Comparison of ENCODE assay signal across 1 cellular context in the genomic region with DNA sequence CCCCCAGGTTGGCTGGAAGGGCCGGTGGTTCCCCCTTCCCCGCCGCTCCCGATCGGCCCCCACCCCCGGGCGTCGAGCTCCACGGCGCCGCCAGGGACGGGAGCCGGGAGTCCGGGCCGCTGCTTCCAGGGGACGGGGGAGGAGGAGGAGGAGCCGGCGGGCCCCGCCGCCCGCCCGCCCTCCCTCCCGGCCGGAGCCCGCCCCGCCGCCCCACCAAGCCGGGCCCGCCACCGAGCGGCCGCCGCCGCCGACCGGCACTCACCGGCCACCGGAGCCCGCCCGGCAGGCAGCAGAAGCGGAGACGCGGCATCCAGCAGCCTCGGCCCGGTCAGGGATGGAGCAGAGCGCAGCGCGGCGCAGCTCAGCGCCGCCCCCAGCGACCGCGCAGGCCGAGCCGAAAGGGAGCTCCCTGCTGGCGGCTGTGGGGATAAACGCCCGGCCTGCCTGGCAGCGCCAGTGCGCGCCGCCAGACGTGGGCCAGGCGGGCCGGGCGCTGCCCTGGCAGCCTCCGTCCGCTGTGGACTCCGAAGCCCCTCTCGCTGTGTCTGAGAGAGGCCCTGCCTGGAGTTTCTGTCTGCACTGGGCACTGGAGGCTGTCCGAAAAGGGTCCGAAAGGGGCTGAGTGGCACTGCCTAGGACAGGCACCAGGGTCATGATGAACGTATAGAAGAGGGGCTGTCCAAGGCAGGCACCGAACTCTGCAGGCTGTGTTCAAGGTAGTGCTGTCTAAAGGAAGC.
TF ChIP-seq lines count a peak whose summit lies in the region.

TSS of gene MYO18A (minus strand) at position 348 of the 737 bp plus-strand sequence. CDS start 13,458 bp downstream, outside the sequence.

TF ChIP-seq in HepG2, 621 proteins besides CTCF, POLR2A, EP300 and RAD21 (continued from another document and continues in another):
- TF ChIP-seq ZSCAN21 (CRISPR knock-in tag; IDR thresholded peaks at IDR 0.05; ENCODE audit: borderline replicate concordance) (peak; percentile 67; the same call in 1 of the 2 replicates), ZNF607 (CRISPR knock-in tag; IDR thresholded peaks at IDR 0.05; ENCODE audit: borderline replicate concordance) (peak; percentile 61; the same call in 1 of the 2 replicates), BCLAF1 (IDR thresholded peaks at IDR 0.05) (no peak), NCOA5 (CRISPR knock-in tag; IDR thresholded peaks at IDR 0.05) (no peak), ZNF275 (CRISPR knock-in tag; IDR thresholded peaks at IDR 0.05; ENCODE audit: borderline replicate concordance) (no peak), LRRFIP1 (CRISPR knock-in tag; conservative IDR thresholded peaks at IDR 0.05) (no peak), THAP11 (CRISPR knock-in tag; IDR thresholded peaks at IDR 0.05) (no peak), ZNF552 (CRISPR knock-in tag; IDR thresholded peaks at IDR 0.05; ENCODE audit: borderline replicate concordance) (no peak), CAMTA2 (CRISPR knock-in tag; IDR thresholded peaks at IDR 0.05; ENCODE audit: borderline replicate concordance) (no peak), ZNF329 (CRISPR knock-in tag; IDR thresholded peaks at IDR 0.05; ENCODE audit: low read depth) (0 out of 2 replicates have a peak, but pooled peaks have one; percentile 64), U2AF1 (optimal IDR thresholded peaks at IDR 0.05; ENCODE audit: low read depth, low read length) (no peak), ZFP90 (CRISPR knock-in tag; IDR thresholded peaks at IDR 0.05; ENCODE audit: borderline replicate concordance) (no peak), ZNF614 (CRISPR knock-in tag; IDR thresholded peaks at IDR 0.05; ENCODE audit: borderline replicate concordance) (no peak), DMAP1 (CRISPR knock-in tag; IDR thresholded peaks at IDR 0.05) (no peak), ZNF790 (CRISPR knock-in tag; IDR thresholded peaks at IDR 0.05; ENCODE audit: borderline replicate concordance) (no peak), FOXO1 (CRISPR knock-in tag; IDR thresholded peaks at IDR 0.05) (no peak), MED1 (CRISPR knock-in tag; IDR thresholded peaks at IDR 0.05) (peak; percentile 46; the same call in 1 of the 2 replicates), ZNF616 (CRISPR knock-in tag; IDR thresholded peaks at IDR 0.05; ENCODE audit: low read depth) (no peak), ZSCAN20 (CRISPR knock-in tag; IDR thresholded peaks at IDR 0.05; ENCODE audit: borderline replicate concordance) (no peak), SRSF9 (IDR thresholded peaks at IDR 0.05; ENCODE audit: borderline replicate concordance, insufficient read depth, low read depth, low read length, poor library complexity, severe bottlenecking) (no peak), JARID2 (CRISPR knock-in tag; IDR thresholded peaks at IDR 0.05; ENCODE audit: insufficient replicate concordance) (no peak), CEBPG (CRISPR knock-in tag; IDR thresholded peaks at IDR 0.05) (no peak), RXRB (CRISPR knock-in tag; IDR thresholded peaks at IDR 0.05; ENCODE audit: borderline replicate concordance) (peak; percentile 46; the same call in 1 of the 2 replicates), ZFP62 (CRISPR knock-in tag; IDR thresholded peaks at IDR 0.05) (no peak), PPARG (CRISPR knock-in tag; conservative IDR thresholded peaks at IDR 0.05) (no peak; the same call in 1 of the 2 replicates), TGIF2 (CRISPR knock-in tag; IDR thresholded peaks at IDR 0.05) (0 out of 2 replicates have a peak, but pooled peaks have one; percentile 27), ZNF44 (CRISPR knock-in tag; IDR thresholded peaks at IDR 0.05) (no peak), HNRNPLL (IDR thresholded peaks at IDR 0.05; ENCODE audit: low read depth, low read length, poor library complexity, severe bottlenecking) (peak; percentile 51), MED8 (CRISPR knock-in tag; IDR thresholded peaks at IDR 0.05; ENCODE audit: insufficient replicate concordance) (no peak), MLLT10 (CRISPR knock-in tag; IDR thresholded peaks at IDR 0.05) (no peak), NFE2L1 (CRISPR knock-in tag; IDR thresholded peaks at IDR 0.05; ENCODE audit: borderline replicate concordance) (no peak), ZNF629 (CRISPR knock-in tag; conservative IDR thresholded peaks at IDR 0.05) (no peak), ZNF879 (CRISPR knock-in tag; IDR thresholded peaks at IDR 0.05) (no peak), GTF3A (CRISPR knock-in tag; conservative IDR thresholded peaks at IDR 0.05) (no peak), ZNF224 (CRISPR knock-in tag; IDR thresholded peaks at IDR 0.05) (no peak), ZNF101 (CRISPR knock-in tag; IDR thresholded peaks at IDR 0.05; ENCODE audit: borderline replicate concordance, low read depth) (no peak), DR1 (CRISPR knock-in tag; IDR thresholded peaks at IDR 0.05) (no peak)
- TF ChIP-seq, protein P1, sequence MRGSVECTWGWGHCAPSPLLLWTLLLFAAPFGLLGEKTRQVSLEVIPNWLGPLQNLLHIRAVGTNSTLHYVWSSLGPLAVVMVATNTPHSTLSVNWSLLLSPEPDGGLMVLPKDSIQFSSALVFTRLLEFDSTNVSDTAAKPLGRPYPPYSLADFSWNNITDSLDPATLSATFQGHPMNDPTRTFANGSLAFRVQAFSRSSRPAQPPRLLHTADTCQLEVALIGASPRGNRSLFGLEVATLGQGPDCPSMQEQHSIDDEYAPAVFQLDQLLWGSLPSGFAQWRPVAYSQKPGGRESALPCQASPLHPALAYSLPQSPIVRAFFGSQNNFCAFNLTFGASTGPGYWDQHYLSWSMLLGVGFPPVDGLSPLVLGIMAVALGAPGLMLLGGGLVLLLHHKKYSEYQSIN (CRISPR knock-in tag; IDR thresholded peaks at IDR 0.05; ENCODE audit: borderline replicate concordance): no peak
- TF ChIP-seq, protein P2, sequence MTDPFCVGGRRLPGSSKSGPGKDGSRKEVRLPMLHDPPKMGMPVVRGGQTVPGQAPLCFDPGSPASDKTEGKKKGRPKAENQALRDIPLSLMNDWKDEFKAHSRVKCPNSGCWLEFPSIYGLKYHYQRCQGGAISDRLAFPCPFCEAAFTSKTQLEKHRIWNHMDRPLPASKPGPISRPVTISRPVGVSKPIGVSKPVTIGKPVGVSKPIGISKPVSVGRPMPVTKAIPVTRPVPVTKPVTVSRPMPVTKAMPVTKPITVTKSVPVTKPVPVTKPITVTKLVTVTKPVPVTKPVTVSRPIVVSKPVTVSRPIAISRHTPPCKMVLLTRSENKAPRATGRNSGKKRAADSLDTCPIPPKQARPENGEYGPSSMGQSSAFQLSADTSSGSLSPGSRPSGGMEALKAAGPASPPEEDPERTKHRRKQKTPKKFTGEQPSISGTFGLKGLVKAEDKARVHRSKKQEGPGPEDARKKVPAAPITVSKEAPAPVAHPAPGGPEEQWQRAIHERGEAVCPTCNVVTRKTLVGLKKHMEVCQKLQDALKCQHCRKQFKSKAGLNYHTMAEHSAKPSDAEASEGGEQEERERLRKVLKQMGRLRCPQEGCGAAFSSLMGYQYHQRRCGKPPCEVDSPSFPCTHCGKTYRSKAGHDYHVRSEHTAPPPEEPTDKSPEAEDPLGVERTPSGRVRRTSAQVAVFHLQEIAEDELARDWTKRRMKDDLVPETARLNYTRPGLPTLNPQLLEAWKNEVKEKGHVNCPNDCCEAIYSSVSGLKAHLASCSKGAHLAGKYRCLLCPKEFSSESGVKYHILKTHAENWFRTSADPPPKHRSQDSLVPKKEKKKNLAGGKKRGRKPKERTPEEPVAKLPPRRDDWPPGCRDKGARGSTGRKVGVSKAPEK (CRISPR knock-in tag; IDR thresholded peaks at IDR 0.05; ENCODE audit: borderline replicate concordance): no peak
- TF ChIP-seq, protein P3, sequence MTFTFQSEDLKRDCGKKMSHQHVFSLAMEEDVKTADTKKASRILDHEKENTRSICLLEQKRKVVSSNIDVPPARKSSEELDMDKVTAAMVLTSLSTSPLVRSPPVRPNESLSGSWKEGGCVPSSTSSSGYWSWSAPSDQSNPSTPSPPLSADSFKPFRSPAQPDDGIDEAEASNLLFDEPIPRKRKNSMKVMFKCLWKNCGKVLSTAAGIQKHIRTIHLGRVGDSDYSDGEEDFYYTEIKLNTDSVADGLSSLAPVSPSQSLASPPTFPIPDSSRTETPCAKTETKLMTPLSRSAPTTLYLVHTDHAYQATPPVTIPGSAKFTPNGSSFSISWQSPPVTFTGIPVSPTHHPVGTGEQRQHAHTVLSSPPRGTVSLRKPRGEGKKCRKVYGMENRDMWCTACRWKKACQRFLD (CRISPR knock-in tag; IDR thresholded peaks at IDR 0.05; ENCODE audit: borderline replicate concordance): no peak
- TF ChIP-seq, protein P4, sequence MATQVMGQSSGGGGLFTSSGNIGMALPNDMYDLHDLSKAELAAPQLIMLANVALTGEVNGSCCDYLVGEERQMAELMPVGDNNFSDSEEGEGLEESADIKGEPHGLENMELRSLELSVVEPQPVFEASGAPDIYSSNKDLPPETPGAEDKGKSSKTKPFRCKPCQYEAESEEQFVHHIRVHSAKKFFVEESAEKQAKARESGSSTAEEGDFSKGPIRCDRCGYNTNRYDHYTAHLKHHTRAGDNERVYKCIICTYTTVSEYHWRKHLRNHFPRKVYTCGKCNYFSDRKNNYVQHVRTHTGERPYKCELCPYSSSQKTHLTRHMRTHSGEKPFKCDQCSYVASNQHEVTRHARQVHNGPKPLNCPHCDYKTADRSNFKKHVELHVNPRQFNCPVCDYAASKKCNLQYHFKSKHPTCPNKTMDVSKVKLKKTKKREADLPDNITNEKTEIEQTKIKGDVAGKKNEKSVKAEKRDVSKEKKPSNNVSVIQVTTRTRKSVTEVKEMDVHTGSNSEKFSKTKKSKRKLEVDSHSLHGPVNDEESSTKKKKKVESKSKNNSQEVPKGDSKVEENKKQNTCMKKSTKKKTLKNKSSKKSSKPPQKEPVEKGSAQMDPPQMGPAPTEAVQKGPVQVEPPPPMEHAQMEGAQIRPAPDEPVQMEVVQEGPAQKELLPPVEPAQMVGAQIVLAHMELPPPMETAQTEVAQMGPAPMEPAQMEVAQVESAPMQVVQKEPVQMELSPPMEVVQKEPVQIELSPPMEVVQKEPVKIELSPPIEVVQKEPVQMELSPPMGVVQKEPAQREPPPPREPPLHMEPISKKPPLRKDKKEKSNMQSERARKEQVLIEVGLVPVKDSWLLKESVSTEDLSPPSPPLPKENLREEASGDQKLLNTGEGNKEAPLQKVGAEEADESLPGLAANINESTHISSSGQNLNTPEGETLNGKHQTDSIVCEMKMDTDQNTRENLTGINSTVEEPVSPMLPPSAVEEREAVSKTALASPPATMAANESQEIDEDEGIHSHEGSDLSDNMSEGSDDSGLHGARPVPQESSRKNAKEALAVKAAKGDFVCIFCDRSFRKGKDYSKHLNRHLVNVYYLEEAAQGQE (IDR thresholded peaks at IDR 0.05; ENCODE audit: borderline replicate concordance in 1 of 2, low read depth in 1 of 2, low read length in 2 of 2): no peak; a peak in 1 of 4 replicates
- TF ChIP-seq, protein P5, sequence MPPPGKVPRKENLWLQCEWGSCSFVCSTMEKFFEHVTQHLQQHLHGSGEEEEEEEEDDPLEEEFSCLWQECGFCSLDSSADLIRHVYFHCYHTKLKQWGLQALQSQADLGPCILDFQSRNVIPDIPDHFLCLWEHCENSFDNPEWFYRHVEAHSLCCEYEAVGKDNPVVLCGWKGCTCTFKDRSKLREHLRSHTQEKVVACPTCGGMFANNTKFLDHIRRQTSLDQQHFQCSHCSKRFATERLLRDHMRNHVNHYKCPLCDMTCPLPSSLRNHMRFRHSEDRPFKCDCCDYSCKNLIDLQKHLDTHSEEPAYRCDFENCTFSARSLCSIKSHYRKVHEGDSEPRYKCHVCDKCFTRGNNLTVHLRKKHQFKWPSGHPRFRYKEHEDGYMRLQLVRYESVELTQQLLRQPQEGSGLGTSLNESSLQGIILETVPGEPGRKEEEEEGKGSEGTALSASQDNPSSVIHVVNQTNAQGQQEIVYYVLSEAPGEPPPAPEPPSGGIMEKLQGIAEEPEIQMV (CRISPR knock-in tag; IDR thresholded peaks at IDR 0.05; ENCODE audit: low read depth): no peak
